In genomic region chr9:124342946-124343485, GRCh38 we compare ENCODE assay signal across 1 cellular context.
TF ChIP-seq lines count a peak whose summit lies in the region.

No MANE protein-coding gene starts in this region.

TF ChIP-seq in HEK293, 187 proteins besides CTCF, POLR2A, EP300 and RAD21 (continued from another document):
- TF ChIP-seq REST (tag by site-specific recombination; IDR thresholded peaks at IDR 0.05) (no peak), ELK4 (IDR thresholded peaks at IDR 0.05; ENCODE audit: borderline replicate concordance, low read depth, low read length) (no peak), REPIN1 (tag by site-specific recombination; IDR thresholded peaks at IDR 0.05; ENCODE audit: low read depth) (no peak), ZSCAN18 (tag by site-specific recombination; IDR thresholded peaks at IDR 0.05) (no peak), ZNF629 (tag by site-specific recombination; IDR thresholded peaks at IDR 0.05) (no peak), ZNF155 (tag by site-specific recombination; IDR thresholded peaks at IDR 0.05) (no peak), ZNF391 (tag by site-specific recombination; IDR thresholded peaks at IDR 0.05; ENCODE audit: borderline replicate concordance, low read depth) (no peak), ZBTB11 (tag by site-specific recombination; conservative IDR thresholded peaks at IDR 0.05; ENCODE audit: low read depth) (peak; percentile 61), ZNF311 (tag by site-specific recombination; IDR thresholded peaks at IDR 0.05; ENCODE audit: borderline replicate concordance) (no peak), EGR2 (tag by site-specific recombination; IDR thresholded peaks at IDR 0.05; ENCODE audit: low read depth) (peak; percentile 52; the same call in 1 of the 2 replicates), ZXDB (tag by site-specific recombination; IDR thresholded peaks at IDR 0.05) (0 out of 2 replicates have a peak, but pooled peaks have one; percentile 22), GLIS1 (tag by site-specific recombination; IDR thresholded peaks at IDR 0.05) (peak; percentile 93), ZNF530 (tag by site-specific recombination; IDR thresholded peaks at IDR 0.05; ENCODE audit: low read depth) (no peak), HIC1 (tag by site-specific recombination; IDR thresholded peaks at IDR 0.05) (peak; percentile 44), SP7 (tag by site-specific recombination; IDR thresholded peaks at IDR 0.05) (no peak), ZNF398 (tag by site-specific recombination; IDR thresholded peaks at IDR 0.05) (peak; percentile 75), PRDM2 (tag by site-specific recombination; IDR thresholded peaks at IDR 0.05; ENCODE audit: borderline replicate concordance) (no peak), ZNF48 (tag by site-specific recombination; IDR thresholded peaks at IDR 0.05) (no peak), ZNF664 (tag by site-specific recombination; IDR thresholded peaks at IDR 0.05) (no peak), ZBTB44 (tag by site-specific recombination; IDR thresholded peaks at IDR 0.05) (no peak), SETDB1 (IDR thresholded peaks at IDR 0.05; ENCODE audit: insufficient read length, low read length) (no peak), PRDM4 (tag by site-specific recombination; IDR thresholded peaks at IDR 0.05) (no peak), KLF10 (tag by site-specific recombination; IDR thresholded peaks at IDR 0.05) (no peak), ZNF830 (tag by site-specific recombination; IDR thresholded peaks at IDR 0.05; ENCODE audit: low read depth) (no peak), ZNF211 (tag by site-specific recombination; IDR thresholded peaks at IDR 0.05; ENCODE audit: low read depth) (no peak), ZNF19 (tag by site-specific recombination; IDR thresholded peaks at IDR 0.05; ENCODE audit: low read depth) (no peak), ZIC2 (tag by site-specific recombination; IDR thresholded peaks at IDR 0.05) (peak; percentile 76), ZNF600 (tag by site-specific recombination; IDR thresholded peaks at IDR 0.05) (0 out of 2 replicates have a peak, but pooled peaks have one; percentile 12)
